In the genomic region with DNA sequence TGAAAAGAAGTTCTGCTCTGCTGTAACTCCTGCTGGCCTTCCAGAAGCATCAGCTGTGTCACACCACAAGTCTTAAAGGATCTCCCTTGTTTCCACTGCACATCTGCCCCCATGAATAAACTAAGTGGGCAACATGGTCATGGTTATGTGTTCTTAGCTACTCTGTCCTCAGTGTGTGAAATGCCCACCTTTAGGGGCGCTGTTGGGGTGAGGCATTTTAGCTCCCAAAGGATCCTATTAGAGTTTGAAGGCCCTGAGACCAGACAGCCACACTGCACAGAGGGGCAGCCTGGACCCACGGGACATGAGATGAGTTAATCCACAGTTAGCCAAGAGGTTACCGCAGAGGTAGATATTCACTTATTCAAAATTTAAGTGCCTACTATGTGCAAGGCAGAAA, we compare ENCODE assay signal across 19 cellular contexts.
DNase-seq lines count a peak whose midpoint lies in the region; ATAC-seq, FAIRE-seq and TF ChIP-seq lines count a peak whose summit lies in the region.
"Had no signal": no experiment of that assay in that cellular context is flagged by ENCODE, and none has a peak within 500 bp of the region (broad histone marks: within the 10 kb centered on the region; RNA-seq: fewer than 3 reads in every experiment).

No MANE protein-coding gene starts in this region.

- TF ChIP-seq RAD21 in GM12878 (IDR thresholded peaks at IDR 0.05; ENCODE audit: insufficient read depth, low read depth, low read length) = no peak

- intact Hi-C loops in A673 (cut with micrococcal nuclease; ENCODE audit: unreplicated experiment) (no loop called here), GM12878 (cut with micrococcal nuclease; ENCODE audit: unreplicated experiment) (no loop called here)

- no peak overlapping the region for H3K4me3 ChIP-seq in A673 (ENCODE audit: low read depth, low read length, poor library complexity, severe bottlenecking)
- H3K4me3 ChIP-seq in GM12878 = no peak overlapping the region
- H3K4me3 ChIP-seq: A549, SJSA1 had no signal

- ATAC-seq in GM12878 = peak; percentile 43; the same call in 2 of the 3 replicates
- ATAC-seq in HG03457 (IDR thresholded peaks at IDR 0.05; ENCODE audit: unreplicated experiment) = no peak

- TF ChIP-seq CTCF in A673 (conservative IDR thresholded peaks at IDR 0.05; ENCODE audit: low read depth, low read length) (0 out of 2 replicates have a peak, but pooled peaks have one; percentile 12), GM12873 (IDR thresholded peaks at IDR 0.05; ENCODE audit: insufficient read depth, low read depth, low read length, missing control alignments) (peak; percentile 34), GM12878 (IDR thresholded peaks at IDR 0.05 in 2 of 3, conservative IDR thresholded peaks at IDR 0.05 in 1 of 3; ENCODE audit: control insufficient read depth in 2 of 3, extremely low read depth in 1 of 3, insufficient read depth in 1 of 3, low read depth in 3 of 3, low read length in 3 of 3) (peak in 2 of 3 experiments; percentile 17 to 23; a peak in 3 of 6 replicates)

- H3K4me1 ChIP-seq in A673 (ENCODE audit: insufficient read depth, low read length, poor library complexity, severe bottlenecking) (no peaks in the 10 kb centered on the region), GM12878 (ENCODE audit: control insufficient read depth, insufficient read depth, low read length) (no peaks in the 10 kb centered on the region)
- H3K4me1 ChIP-seq: A549, SJSA1 had no signal

- no peak for TF ChIP-seq POLR2A in GM12878 (IDR thresholded peaks at IDR 0.05; ENCODE audit: low read depth, low read length)

- H3K27ac ChIP-seq in A673 (ENCODE audit: low read depth, low read length, poor library complexity, severe bottlenecking) (no peak overlapping the region), GM12878 (ENCODE audit: control insufficient read depth, insufficient read depth) (no peak overlapping the region), caudate nucleus (ENCODE audit: low read depth, low read length) (no peak overlapping the region)
- H3K27ac ChIP-seq: A549, RWPE1, SJSA1 had no signal

- RAD21 ChIA-PET in GM12878 (lab: Charles Lee; ENCODE audit: unreplicated experiment) = no interaction called here

- SMC1A ChIA-PET in GM12878 (lab: Charles Lee; ENCODE audit: uncharacterized antibody, unreplicated experiment) = interaction anchor here (0.6 to 0.7 kb wide), 2 partner anchors 24 to 214 kb away, joined by 3 read pairs; no protein-coding TSS in a partner anchor

- no peaks in the 10 kb centered on the region for H3K9me3 ChIP-seq in A673 (ENCODE audit: low read depth, low read length, poor library complexity, severe bottlenecking)
- no peaks in the 10 kb centered on the region for H3K9me3 ChIP-seq in GM12878 (replicated peaks; ENCODE audit: control insufficient read depth, insufficient read depth, low read length)
- H3K9me3 ChIP-seq: A549, SJSA1 had no signal

- 15% methylated on average over 3 of the region's 3 CpGs for WGBS in GM12878 (ENCODE audit: insufficient coverage, insufficient replicate concordance, low lambda C conversion rate, missing lambda C conversion rate)

- no peak overlapping the region for H3K9ac ChIP-seq in GM12878 (ENCODE audit: control insufficient read depth, insufficient read depth, low read length)

- no peaks in the 10 kb centered on the region for H3K27me3 ChIP-seq in A673 (replicated peaks; ENCODE audit: insufficient read depth, low read depth, low read length, poor library complexity)
- no peaks in the 10 kb centered on the region for H3K27me3 ChIP-seq in GM12878 (replicated peaks in 1 of 2; ENCODE audit: control insufficient read depth in 2 of 2, insufficient read depth in 2 of 2, low read length in 1 of 2)
- H3K27me3 ChIP-seq: SJSA1 had no signal

- no peaks in the 10 kb centered on the region for H4K20me1 ChIP-seq in GM12878 (ENCODE audit: control insufficient read depth, insufficient read depth)

- H3K4me2 ChIP-seq in GM12878 (ENCODE audit: control insufficient read depth, insufficient read depth) = no peak overlapping the region
- H3K4me2 ChIP-seq: A549 had no signal

- DNase-seq in A673 (ENCODE audit: low spot score) (no peak), NAMALWA (ENCODE audit: low spot score) (peak; percentile 33), GM12878 (ENCODE audit: low read depth, low spot score) (no peak), GM03348 (ENCODE audit: low spot score) (no peak), caudate nucleus (lab: John Stamatoyannopoulos, UW) (no peak)
- DNase-seq in activated CD4-positive, CD25-positive, alpha-beta regulatory T cell treated with anti-CD3 and anti-CD28 coated beads, Interleukin-2, amount 50 U/mL, for 72 hours = no peak
- DNase-seq: AML-193; Calu3; CD4-positive, CD25-positive, alpha-beta regulatory T cell; DMS79 treated with DMSO at 0.1 percent for 48 hours; NCI-H1048; NCI-H1694; NCI-H446; SW 1271 had no signal

- in situ Hi-C loops in GM12878 (cut with MboI) = no loop called here

- CTCF ChIA-PET in A673 (lab: Charles Lee) = no interaction called here
- CTCF ChIA-PET in GM12878 (lab: Yijun Ruan, JAX) = interaction anchor here (1.3 kb wide), 1 partner anchor 49 kb away, joined by 3 read pairs; no protein-coding TSS in a partner anchor

- no TSS peak for BruUV-seq in A673 (replicated peaks; lab: Mats Ljungman, UMichigan)
- BruUV-seq in GM12878 (replicated peaks; lab: Mats Ljungman, UMichigan) = no TSS peak

- POLR2A ChIA-PET in A673 (lab: Charles Lee; ENCODE audit: low non-redundant PET) (no interaction called here), GM12878 (lab: Charles Lee) (no interaction called here)

- FAIRE-seq in GM12878 (lab: Jason Lieb, UNC) = no peak
- FAIRE-seq: A549 had no signal

- no peaks in the 10 kb centered on the region for H3K79me2 ChIP-seq in GM12878 (ENCODE audit: control insufficient read depth, insufficient read depth, low read length)

- H2AFZ ChIP-seq in GM12878 (ENCODE audit: control insufficient read depth, low read depth, low read length) = no peak overlapping the region

- TF ChIP-seq EP300 in GM12878 (IDR thresholded peaks at IDR 0.05; ENCODE audit: borderline replicate concordance in 1 of 2, control insufficient read depth in 1 of 2, low read depth in 2 of 2, low read length in 2 of 2) = no peak

- H3K36me3 ChIP-seq in A673 (ENCODE audit: insufficient read depth, low read length, poor library complexity, severe bottlenecking) = no peaks in the 10 kb centered on the region
- H3K36me3 ChIP-seq in GM12878 (ENCODE audit: control insufficient read depth in 2 of 2, insufficient read depth in 2 of 2, low read length in 1 of 2) = no peaks in the 10 kb centered on the region
- H3K36me3 ChIP-seq: SJSA1 had no signal

TF ChIP-seq in GM12878, 131 proteins besides CTCF, POLR2A, EP300 and RAD21:
- TF ChIP-seq CREB1 (IDR thresholded peaks at IDR 0.05; ENCODE audit: low read depth) (no peak), ZNF217 (IDR thresholded peaks at IDR 0.05) (no peak), POLR2AphosphoS5 (IDR thresholded peaks at IDR 0.05; ENCODE audit: low read length) (no peak), ZSCAN29 (IDR thresholded peaks at IDR 0.05) (no peak), SRF (IDR thresholded peaks at IDR 0.05; ENCODE audit: low read depth in 2 of 2, low read length in 2 of 2) (no peak), RUNX3 (IDR thresholded peaks at IDR 0.05; ENCODE audit: low read length) (no peak), FOXM1 (IDR thresholded peaks at IDR 0.05; ENCODE audit: low read depth, low read length) (no peak), USF1 (IDR thresholded peaks at IDR 0.05; ENCODE audit: borderline replicate concordance, extremely low read length, insufficient read depth, low read depth, low read length) (no peak), EZH2 (IDR thresholded peaks at IDR 0.05; ENCODE audit: borderline replicate concordance, control insufficient read depth, low read depth, low read length) (no peak)
- TF ChIP-seq, protein P1, sequence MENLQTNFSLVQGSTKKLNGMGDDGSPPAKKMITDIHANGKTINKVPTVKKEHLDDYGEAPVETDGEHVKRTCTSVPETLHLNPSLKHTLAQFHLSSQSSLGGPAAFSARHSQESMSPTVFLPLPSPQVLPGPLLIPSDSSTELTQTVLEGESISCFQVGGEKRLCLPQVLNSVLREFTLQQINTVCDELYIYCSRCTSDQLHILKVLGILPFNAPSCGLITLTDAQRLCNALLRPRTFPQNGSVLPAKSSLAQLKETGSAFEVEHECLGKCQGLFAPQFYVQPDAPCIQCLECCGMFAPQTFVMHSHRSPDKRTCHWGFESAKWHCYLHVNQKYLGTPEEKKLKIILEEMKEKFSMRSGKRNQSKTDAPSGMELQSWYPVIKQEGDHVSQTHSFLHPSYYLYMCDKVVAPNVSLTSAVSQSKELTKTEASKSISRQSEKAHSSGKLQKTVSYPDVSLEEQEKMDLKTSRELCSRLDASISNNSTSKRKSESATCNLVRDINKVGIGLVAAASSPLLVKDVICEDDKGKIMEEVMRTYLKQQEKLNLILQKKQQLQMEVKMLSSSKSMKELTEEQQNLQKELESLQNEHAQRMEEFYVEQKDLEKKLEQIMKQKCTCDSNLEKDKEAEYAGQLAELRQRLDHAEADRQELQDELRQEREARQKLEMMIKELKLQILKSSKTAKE (IDR thresholded peaks at IDR 0.05; ENCODE audit: low read depth, poor library complexity, severe bottlenecking) = no peak
TF ChIP-seq in GM12878: peak in this region for 0.
